ENCODE assay signal across 8 cellular contexts in the genomic region with DNA sequence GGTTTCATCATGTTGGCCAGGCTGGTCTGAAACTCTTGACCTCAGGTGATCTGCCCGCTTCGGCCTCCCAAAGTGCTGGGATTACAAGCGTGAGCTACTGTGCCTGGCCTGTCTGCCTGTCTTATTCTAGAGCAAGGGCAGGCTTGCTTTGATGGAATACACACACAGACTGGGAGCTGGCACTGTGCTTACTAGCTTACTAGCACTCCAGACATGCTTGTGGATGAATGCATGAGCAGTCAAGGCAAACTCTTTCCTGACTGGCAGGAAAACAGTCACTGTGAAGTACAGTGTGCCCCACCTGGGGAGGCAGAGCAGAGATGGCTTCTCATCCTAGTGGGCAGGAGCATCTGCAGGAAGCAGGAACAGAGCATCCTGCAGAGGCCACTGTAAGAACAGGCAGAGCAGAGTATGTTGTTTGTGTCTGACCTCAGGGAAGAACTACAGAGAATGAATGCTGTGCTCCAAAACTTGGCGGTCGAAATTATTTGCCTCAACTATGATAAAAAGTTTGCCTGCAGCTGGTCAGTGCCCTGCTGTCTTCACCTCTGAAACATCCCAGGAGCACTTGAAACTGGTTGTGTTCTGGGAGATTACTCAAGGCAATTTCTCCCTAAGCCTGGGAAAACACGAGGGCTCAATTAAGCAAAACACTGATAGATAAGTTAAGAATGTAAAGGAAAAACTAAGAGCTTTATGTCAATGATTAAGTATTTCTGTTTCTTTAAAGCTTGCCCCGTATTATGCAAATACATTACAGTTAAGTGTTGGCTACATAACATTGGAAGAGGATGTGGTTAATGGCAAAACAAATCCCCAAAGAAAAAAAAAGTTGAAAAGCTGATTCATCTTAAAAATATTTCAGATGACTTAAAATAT.
DNase-seq lines count a peak whose midpoint lies in the region; ATAC-seq and TF ChIP-seq lines count a peak whose summit lies in the region.

No MANE protein-coding gene starts in this region.

- H3K27me3 Mint-ChIP-seq in chondrocyte (ENCODE audit: low read depth), result no peaks in the 10 kb centered on the region

- no peak overlapping the region for H3K4me3 ChIP-seq in AG10803 (ENCODE audit: low read length)

- ATAC-seq in HG02798 (IDR thresholded peaks at IDR 0.05; ENCODE audit: poor library complexity, unreplicated experiment), result no peak
- ATAC-seq in GM21528 (IDR thresholded peaks at IDR 0.05; ENCODE audit: low FRiP score, unreplicated experiment), result no peak
- ATAC-seq in GM19397 (IDR thresholded peaks at IDR 0.05; ENCODE audit: unreplicated experiment), result no peak

- peak overlapping the region; percentile 82 for H3K27ac Mint-ChIP-seq in chondrocyte (ENCODE audit: unreplicated experiment)

- no peaks in the 10 kb centered on the region for H3K9me3 Mint-ChIP-seq in chondrocyte (ENCODE audit: low read depth)

- no peaks in the 10 kb centered on the region for H3K36me3 Mint-ChIP-seq in chondrocyte (ENCODE audit: low read depth)

- TF ChIP-seq CTCF in AG10803 (conservative IDR thresholded peaks at IDR 0.05; ENCODE audit: low read length) (peak; percentile 79), chondrocyte (IDR thresholded peaks at IDR 0.05) (peak; percentile 81)

- DNase-seq in AG10803 (ENCODE audit: low read depth), result peak; percentile 99
- DNase-seq in chondrocyte (ENCODE audit: low spot score), result no peak
- DNase-seq in mesenteric fat pad (ENCODE audit: low spot score), result peak; percentile 60
- DNase-seq in NK-92 (lab: John Stamatoyannopoulos, UW; ENCODE audit: unreplicated experiment), result no peak

- no peak overlapping the region for H3K4me3 Mint-ChIP-seq in chondrocyte (ENCODE audit: unreplicated experiment)

- TF ChIP-seq EP300 in Ishikawa (IDR thresholded peaks at IDR 0.05; ENCODE audit: borderline replicate concordance), result no peak

- peaks cover 46% of the 10 kb centered on the region for H3K4me1 Mint-ChIP-seq in chondrocyte (ENCODE audit: low read depth)

- TF ChIP-seq RAD21 in Ishikawa (IDR thresholded peaks at IDR 0.05; ENCODE audit: low read depth), result peak; percentile 37; the same call in 1 of the 2 replicates

TF ChIP-seq in Ishikawa, 13 proteins besides CTCF, POLR2A, EP300 and RAD21:
- TF ChIP-seq MAX (IDR thresholded peaks at IDR 0.05), result no peak
- TF ChIP-seq ZBTB7A (IDR thresholded peaks at IDR 0.05; ENCODE audit: low read depth), result no peak
- no peak for TF ChIP-seq TAF1 (IDR thresholded peaks at IDR 0.05; ENCODE audit: low read depth)
- TF ChIP-seq TCF12 (IDR thresholded peaks at IDR 0.05; ENCODE audit: low read depth), result no peak
- TF ChIP-seq CREB1 (IDR thresholded peaks at IDR 0.05; ENCODE audit: low read depth), result no peak
- no peak for TF ChIP-seq YY1 (IDR thresholded peaks at IDR 0.05; ENCODE audit: low read depth)
- TF ChIP-seq, protein P1, sequence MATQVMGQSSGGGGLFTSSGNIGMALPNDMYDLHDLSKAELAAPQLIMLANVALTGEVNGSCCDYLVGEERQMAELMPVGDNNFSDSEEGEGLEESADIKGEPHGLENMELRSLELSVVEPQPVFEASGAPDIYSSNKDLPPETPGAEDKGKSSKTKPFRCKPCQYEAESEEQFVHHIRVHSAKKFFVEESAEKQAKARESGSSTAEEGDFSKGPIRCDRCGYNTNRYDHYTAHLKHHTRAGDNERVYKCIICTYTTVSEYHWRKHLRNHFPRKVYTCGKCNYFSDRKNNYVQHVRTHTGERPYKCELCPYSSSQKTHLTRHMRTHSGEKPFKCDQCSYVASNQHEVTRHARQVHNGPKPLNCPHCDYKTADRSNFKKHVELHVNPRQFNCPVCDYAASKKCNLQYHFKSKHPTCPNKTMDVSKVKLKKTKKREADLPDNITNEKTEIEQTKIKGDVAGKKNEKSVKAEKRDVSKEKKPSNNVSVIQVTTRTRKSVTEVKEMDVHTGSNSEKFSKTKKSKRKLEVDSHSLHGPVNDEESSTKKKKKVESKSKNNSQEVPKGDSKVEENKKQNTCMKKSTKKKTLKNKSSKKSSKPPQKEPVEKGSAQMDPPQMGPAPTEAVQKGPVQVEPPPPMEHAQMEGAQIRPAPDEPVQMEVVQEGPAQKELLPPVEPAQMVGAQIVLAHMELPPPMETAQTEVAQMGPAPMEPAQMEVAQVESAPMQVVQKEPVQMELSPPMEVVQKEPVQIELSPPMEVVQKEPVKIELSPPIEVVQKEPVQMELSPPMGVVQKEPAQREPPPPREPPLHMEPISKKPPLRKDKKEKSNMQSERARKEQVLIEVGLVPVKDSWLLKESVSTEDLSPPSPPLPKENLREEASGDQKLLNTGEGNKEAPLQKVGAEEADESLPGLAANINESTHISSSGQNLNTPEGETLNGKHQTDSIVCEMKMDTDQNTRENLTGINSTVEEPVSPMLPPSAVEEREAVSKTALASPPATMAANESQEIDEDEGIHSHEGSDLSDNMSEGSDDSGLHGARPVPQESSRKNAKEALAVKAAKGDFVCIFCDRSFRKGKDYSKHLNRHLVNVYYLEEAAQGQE (IDR thresholded peaks at IDR 0.05; ENCODE audit: low read depth), result no peak
- no peak for TF ChIP-seq TEAD4 (IDR thresholded peaks at IDR 0.05)

Comparison
In these comparisons a context has a peak if more than half of its experiments do, and no peak if none do; other contexts are left out.
1. DNase-seq: peak in AG10803 (single experiment) and mesenteric fat pad (single experiment); none in chondrocyte (single experiment) and NK-92 (single experiment).